Comparison of ENCODE assay signal across 8 cellular contexts in the genomic region with DNA sequence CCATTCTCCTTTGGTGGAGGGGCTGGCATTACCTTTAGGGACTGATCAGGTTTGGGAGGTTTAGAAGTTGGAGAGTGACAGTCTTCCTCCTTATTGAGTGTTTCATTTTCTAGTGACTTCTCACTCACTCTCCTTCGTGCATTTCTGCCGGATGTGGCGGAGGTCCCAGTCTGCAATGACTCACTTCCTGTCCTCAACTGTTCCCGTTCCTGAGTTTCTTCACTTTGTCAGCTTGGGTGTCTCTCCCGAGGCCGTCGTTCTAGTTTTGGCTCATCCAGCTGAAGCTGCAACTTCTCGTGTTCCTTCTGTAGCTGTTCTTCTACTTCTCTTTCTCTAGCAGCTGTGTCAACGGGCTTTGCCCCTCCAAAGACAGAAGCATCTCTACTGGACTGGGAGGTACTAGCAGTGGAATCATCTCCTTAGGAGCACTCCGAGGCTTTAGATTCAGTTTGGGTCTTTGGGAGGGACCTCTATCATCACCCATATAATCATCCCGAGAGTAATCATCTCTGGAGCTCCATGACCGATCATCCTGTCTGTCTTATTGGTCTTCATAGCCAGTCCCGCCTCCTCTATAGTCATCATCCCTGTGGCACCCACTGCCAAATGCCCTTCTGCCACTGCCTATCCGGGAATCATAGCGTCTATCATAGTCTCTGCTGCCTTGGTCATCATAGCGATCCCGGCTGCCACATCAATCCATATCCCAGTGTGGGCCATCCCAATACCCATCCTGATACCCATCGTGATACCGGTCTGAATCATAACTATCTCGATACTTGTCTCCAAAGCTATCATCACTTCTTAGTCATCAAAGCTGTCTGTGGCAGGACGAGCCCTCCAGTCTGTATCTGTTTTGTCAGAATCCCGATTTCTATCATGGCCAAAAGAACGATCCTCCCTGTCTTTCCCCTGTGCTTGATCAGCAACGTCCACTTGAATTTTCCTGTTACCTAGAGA. TPM values are rescaled to one million over a fixed set of nuclear protein-coding genes. Genes with fewer than 3 reads are reported as not detected.
A peak's percentile ranks its signal among the peaks of the same experiment; 100 is the strongest.
DNase-seq lines count a peak whose midpoint lies in the region; ATAC-seq, FAIRE-seq and TF ChIP-seq lines count a peak whose summit lies in the region.

No MANE protein-coding gene starts in this region.

- H3K27ac ChIP-seq in BLaER1, result peak overlapping the region; percentile 55
- no peak overlapping the region for H3K27ac ChIP-seq in keratinocyte (ENCODE audit: control insufficient read depth, insufficient read depth, low read length)
- H3K27ac ChIP-seq in upper lobe of left lung, result peak overlapping the region; percentile 35 to 75 (median 57)

- H3K4me3 ChIP-seq in BLaER1 (peak overlapping the region; percentile 4; the same call in 1 of the 2 replicates), keratinocyte (ENCODE audit: control insufficient read depth in 2 of 3, extremely low read depth in 1 of 3, insufficient read depth in 2 of 3, low read depth in 1 of 3, low read length in 3 of 3) (no peak overlapping the region), upper lobe of left lung (no peak overlapping the region)

- no peaks in the 10 kb centered on the region for H3K79me2 ChIP-seq in keratinocyte (ENCODE audit: control insufficient read depth, insufficient read depth, low read length)

- no peaks in the 10 kb centered on the region for H3K36me3 Mint-ChIP-seq in IgD-negative memory B cell

- H3K27me3 ChIP-seq in BLaER1 (peaks cover 36% of the 10 kb centered on the region), keratinocyte (ENCODE audit: control insufficient read depth, extremely low read depth, insufficient read depth, low read length) (no peaks in the 10 kb centered on the region), upper lobe of left lung (no peaks in the 10 kb centered on the region)

- H3K9me1 ChIP-seq in keratinocyte (ENCODE audit: control insufficient read depth, extremely low read depth, insufficient read depth, low read length), result no peaks in the 10 kb centered on the region

- no peak overlapping the region for H3K9ac ChIP-seq in BLaER1
- no peak overlapping the region for H3K9ac ChIP-seq in keratinocyte (ENCODE audit: control insufficient read depth, extremely low read depth, insufficient read depth, low read length)

- H3K4me3 Mint-ChIP-seq in IgD-negative memory B cell, result peak overlapping the region; percentile 47 to 92 (median 81)

- WGBS in upper lobe of left lung, 2 donors, result 65 to 79% methylated on average over 16 to 24 of the region's 24 CpGs

- FAIRE-seq in keratinocyte (lab: Jason Lieb, UNC), result no peak

- peaks cover 16% of the 10 kb centered on the region for H3K4me1 ChIP-seq in BLaER1
- no peaks in the 10 kb centered on the region for H3K4me1 ChIP-seq in keratinocyte (ENCODE audit: control insufficient read depth, extremely low read depth, insufficient read depth, low read length)
- H3K4me1 ChIP-seq in upper lobe of left lung, result no peaks in the 10 kb centered on the region

- H4K20me1 ChIP-seq in BLaER1, result no peaks in the 10 kb centered on the region
- no peaks in the 10 kb centered on the region for H4K20me1 ChIP-seq in keratinocyte (ENCODE audit: control insufficient read depth, extremely low read depth, insufficient read depth, low read length)

- H3K4me1 Mint-ChIP-seq in IgD-negative memory B cell, result peaks cover 8 to 15% (median 12%) of the 10 kb centered on the region in 3 donors

- H3K9me3 Mint-ChIP-seq in IgD-negative memory B cell, result no peaks in the 10 kb centered on the region

- H3K36me3 ChIP-seq in BLaER1 (no peaks in the 10 kb centered on the region), keratinocyte (ENCODE audit: control insufficient read depth in 2 of 2, extremely low read depth in 1 of 2, insufficient read depth in 2 of 2, low read length in 2 of 2) (no peaks in the 10 kb centered on the region), upper lobe of left lung (no peaks in the 10 kb centered on the region)

- peaks cover 5% of the 10 kb centered on the region for H3K27me3 Mint-ChIP-seq in IgD-negative memory B cell

- peak overlapping the region; percentile 17 for H2AFZ ChIP-seq in keratinocyte (ENCODE audit: control insufficient read depth, low read length)

- no peak for ATAC-seq in upper lobe of left lung (ENCODE audit: low FRiP score in 2 of 2)

- DNase-seq in activated T-cell treated with anti-CD3 and anti-CD28 coated beads for 4 hours (peak; percentile 7), keratinocyte (ENCODE audit: low read depth, low spot score) (no peak), upper lobe of left lung (peak in 1 of 2 donors; percentile 65), D341Med (ENCODE audit: low spot score) (no peak), NCI-H1105 treated with DMSO at 0.1 percent for 48 hours (lab: John Stamatoyannopoulos, UW) (no peak), DMS79 (lab: John Stamatoyannopoulos, UW) (no peak)

- peak overlapping the region in 2 of 3 donors; percentile 48 to 80 for H3K27ac Mint-ChIP-seq in IgD-negative memory B cell

- dilution Hi-C loops in keratinocyte (cut with MboI; ENCODE audit: extremely low pct_ligation_motif_present, low sequenced_read_pairs), result no loop called here

- no peak for TF ChIP-seq EP300 in upper lobe of left lung (IDR thresholded peaks at IDR 0.05)

- H3K9me3 ChIP-seq in BLaER1 (peaks cover 12% of the 10 kb centered on the region; the same call in 1 of the 2 replicates), keratinocyte (ENCODE audit: control insufficient read depth, low read depth, low read length) (no peaks in the 10 kb centered on the region), upper lobe of left lung (no peaks in the 10 kb centered on the region)

- no peak for TF ChIP-seq CTCF in keratinocyte (optimal IDR thresholded peaks at IDR 0.05 in 1 of 3, IDR thresholded peaks at IDR 0.05 in 1 of 3, conservative IDR thresholded peaks at IDR 0.05 in 1 of 3; ENCODE audit: extremely low read depth in 1 of 3, insufficient read depth in 2 of 3, low read length in 3 of 3)
- no peak for TF ChIP-seq CTCF in upper lobe of left lung (IDR thresholded peaks at IDR 0.05)

- TF ChIP-seq POLR2A in upper lobe of left lung (IDR thresholded peaks at IDR 0.05), result peak in 2 of 4 donors; percentile 13 to 67

- peak overlapping the region; percentile 51 for H3K4me2 ChIP-seq in BLaER1
- peak overlapping the region; percentile 8 for H3K4me2 ChIP-seq in keratinocyte (ENCODE audit: control insufficient read depth, extremely low read depth, insufficient read depth, low read depth, low read length)

RNA-seq across cellular contexts. Expression of gene VSIG4, which starts 35.3 kb away (rescaled TPM):
- polyA plus RNA-seq in IgD-negative memory B cell, result not detected
- not detected in 3 replicates for polyA plus RNA-seq in keratinocyte
- polyA plus RNA-seq in keratinocyte (2011; ENCODE audit: low read depth), result not detected
- not detected in 2 replicates for polyA plus RNA-seq in keratinocyte (2011; cell fraction: cytosol; rRNA removed)
- not detected in 2 replicates for polyA plus RNA-seq in keratinocyte (2011; cell fraction: nucleus; rRNA removed)
- polyA plus RNA-seq in keratinocyte (2012; ENCODE audit: low replicate concordance), result not detected in 2 replicates
- polyA minus RNA-seq in keratinocyte, result not detected in 3 replicates
- polyA minus RNA-seq in keratinocyte (2011; cell fraction: cytosol; rRNA and poly(A)+ RNA removed), result not detected
- not detected in 2 replicates for polyA minus RNA-seq in keratinocyte (2011; cell fraction: nucleus; rRNA and poly(A)+ RNA removed)
- 100 to 1,000 TPM in 5 of 6 donors, 10 to 100 TPM in 1; 98.0 to 392 (median 261) TPM for total RNA-seq in upper lobe of left lung
